1 cellular context compared by ENCODE assay signal in genomic region chr5:178206166-178207101, GRCh38.
TF ChIP-seq lines count a peak whose summit lies in the region.

No MANE protein-coding gene starts in this region.

TF ChIP-seq in HEK293, 187 proteins besides CTCF, POLR2A, EP300 and RAD21 (continued from another document):
- TF ChIP-seq PRDM10 (tag by site-specific recombination; IDR thresholded peaks at IDR 0.05) (0 out of 2 replicates have a peak, but pooled peaks have one; percentile 9), ZNF629 (tag by site-specific recombination; IDR thresholded peaks at IDR 0.05) (no peak), ZNF776 (tag by site-specific recombination; IDR thresholded peaks at IDR 0.05; ENCODE audit: borderline replicate concordance) (no peak), ZNF2 (tag by site-specific recombination; IDR thresholded peaks at IDR 0.05) (0 out of 2 replicates have a peak, but pooled peaks have one; percentile 19), KLF10 (tag by site-specific recombination; IDR thresholded peaks at IDR 0.05) (no peak), ZFP37 (tag by site-specific recombination; IDR thresholded peaks at IDR 0.05) (0 out of 2 replicates have a peak, but pooled peaks have one; percentile 22), ZNF341 (tag by site-specific recombination; IDR thresholded peaks at IDR 0.05; ENCODE audit: low read depth) (peak; percentile 93), ZNF837 (tag by site-specific recombination; IDR thresholded peaks at IDR 0.05) (no peak), ELK4 (IDR thresholded peaks at IDR 0.05; ENCODE audit: borderline replicate concordance, low read depth, low read length) (no peak), ZNF624 (tag by site-specific recombination; IDR thresholded peaks at IDR 0.05) (0 out of 2 replicates have a peak, but pooled peaks have one; percentile 11), BCL11B (tag by site-specific recombination; IDR thresholded peaks at IDR 0.05; ENCODE audit: low read depth) (no peak), ZIC2 (tag by site-specific recombination; IDR thresholded peaks at IDR 0.05) (peak; percentile 89), ZNF366 (tag by site-specific recombination; conservative IDR thresholded peaks at IDR 0.05) (peak; percentile 52; the same call in 1 of the 2 replicates), ZNF394 (tag by site-specific recombination; IDR thresholded peaks at IDR 0.05; ENCODE audit: borderline replicate concordance) (no peak), ZNF48 (tag by site-specific recombination; IDR thresholded peaks at IDR 0.05) (no peak), ZBTB8A (tag by site-specific recombination; IDR thresholded peaks at IDR 0.05) (no peak), ZNF335 (tag by site-specific recombination; conservative IDR thresholded peaks at IDR 0.05) (0 out of 2 replicates have a peak, but pooled peaks have one; percentile 32), SCRT2 (tag by site-specific recombination; IDR thresholded peaks at IDR 0.05) (no peak)
- TF ChIP-seq, protein P1, sequence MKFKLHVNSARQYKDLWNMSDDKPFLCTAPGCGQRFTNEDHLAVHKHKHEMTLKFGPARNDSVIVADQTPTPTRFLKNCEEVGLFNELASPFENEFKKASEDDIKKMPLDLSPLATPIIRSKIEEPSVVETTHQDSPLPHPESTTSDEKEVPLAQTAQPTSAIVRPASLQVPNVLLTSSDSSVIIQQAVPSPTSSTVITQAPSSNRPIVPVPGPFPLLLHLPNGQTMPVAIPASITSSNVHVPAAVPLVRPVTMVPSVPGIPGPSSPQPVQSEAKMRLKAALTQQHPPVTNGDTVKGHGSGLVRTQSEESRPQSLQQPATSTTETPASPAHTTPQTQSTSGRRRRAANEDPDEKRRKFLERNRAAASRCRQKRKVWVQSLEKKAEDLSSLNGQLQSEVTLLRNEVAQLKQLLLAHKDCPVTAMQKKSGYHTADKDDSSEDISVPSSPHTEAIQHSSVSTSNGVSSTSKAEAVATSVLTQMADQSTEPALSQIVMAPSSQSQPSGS (tag by site-specific recombination; IDR thresholded peaks at IDR 0.05; ENCODE audit: low read depth), result no peak
- TF ChIP-seq, protein P2, sequence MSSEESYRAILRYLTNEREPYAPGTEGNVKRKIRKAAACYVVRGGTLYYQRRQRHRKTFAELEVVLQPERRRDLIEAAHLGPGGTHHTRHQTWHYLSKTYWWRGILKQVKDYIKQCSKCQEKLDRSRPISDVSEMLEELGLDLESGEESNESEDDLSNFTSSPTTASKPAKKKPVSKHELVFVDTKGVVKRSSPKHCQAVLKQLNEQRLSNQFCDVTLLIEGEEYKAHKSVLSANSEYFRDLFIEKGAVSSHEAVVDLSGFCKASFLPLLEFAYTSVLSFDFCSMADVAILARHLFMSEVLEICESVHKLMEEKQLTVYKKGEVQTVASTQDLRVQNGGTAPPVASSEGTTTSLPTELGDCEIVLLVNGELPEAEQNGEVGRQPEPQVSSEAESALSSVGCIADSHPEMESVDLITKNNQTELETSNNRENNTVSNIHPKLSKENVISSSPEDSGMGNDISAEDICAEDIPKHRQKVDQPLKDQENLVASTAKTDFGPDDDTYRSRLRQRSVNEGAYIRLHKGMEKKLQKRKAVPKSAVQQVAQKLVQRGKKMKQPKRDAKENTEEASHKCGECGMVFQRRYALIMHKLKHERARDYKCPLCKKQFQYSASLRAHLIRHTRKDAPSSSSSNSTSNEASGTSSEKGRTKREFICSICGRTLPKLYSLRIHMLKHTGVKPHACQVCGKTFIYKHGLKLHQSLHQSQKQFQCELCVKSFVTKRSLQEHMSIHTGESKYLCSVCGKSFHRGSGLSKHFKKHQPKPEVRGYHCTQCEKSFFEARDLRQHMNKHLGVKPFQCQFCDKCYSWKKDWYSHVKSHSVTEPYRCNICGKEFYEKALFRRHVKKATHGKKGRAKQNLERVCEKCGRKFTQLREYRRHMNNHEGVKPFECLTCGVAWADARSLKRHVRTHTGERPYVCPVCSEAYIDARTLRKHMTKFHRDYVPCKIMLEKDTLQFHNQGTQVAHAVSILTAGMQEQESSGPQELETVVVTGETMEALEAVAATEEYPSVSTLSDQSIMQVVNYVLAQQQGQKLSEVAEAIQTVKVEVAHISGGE (tag by site-specific recombination; conservative IDR thresholded peaks at IDR 0.05; ENCODE audit: low read depth), result no peak
